In the genomic region with DNA sequence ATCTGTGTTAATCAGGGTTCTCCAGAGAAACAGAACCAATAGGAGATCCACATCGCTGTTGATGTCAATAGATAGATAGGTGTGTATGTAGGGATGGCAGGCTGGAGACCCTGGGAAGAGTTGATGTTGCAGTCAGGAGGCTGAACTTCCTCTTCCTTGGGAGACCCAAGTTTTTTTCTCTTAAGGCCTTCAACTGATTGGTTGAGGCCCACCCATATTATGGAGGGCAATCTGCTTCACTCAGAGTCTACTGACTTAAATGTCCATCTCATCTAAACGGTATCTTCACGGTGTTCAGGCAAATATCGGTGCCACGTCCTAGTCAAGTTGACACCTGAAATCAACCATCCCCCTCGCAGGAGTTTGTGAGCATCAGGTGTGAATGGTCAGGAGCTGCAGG, we compare ENCODE assay signal across 18 cellular contexts.
A peak's percentile ranks its signal among the peaks of the same experiment; 100 is the strongest.
DNase-seq lines count a peak whose midpoint lies in the region; ATAC-seq and TF ChIP-seq lines count a peak whose summit lies in the region.
"Had no signal": no experiment of that assay in that cellular context is flagged by ENCODE, and none has a peak within 500 bp of the region (broad histone marks: within the 10 kb centered on the region; RNA-seq: fewer than 3 reads in every experiment).

No MANE protein-coding gene starts in this region.

- intact Hi-C loops in CD14-positive monocyte (cut with micrococcal nuclease) (loop anchor here in 1 of 2 donors (5.0 kb wide), 1 partner anchor 35 kb away; no protein-coding TSS in a partner anchor), dorsolateral prefrontal cortex (cut with DNase I) (no loop called here)

- CTCF ChIA-PET in HEK293 (lab: Yijun Ruan, JAX): no interaction called here

- WGBS in smooth muscle cell (ENCODE audit: low lambda C conversion rate): 96% methylated on average over 6 of the region's 6 CpGs

- no peak overlapping the region for H3K4me3 Mint-ChIP-seq in CD14-positive monocyte
- H3K4me3 Mint-ChIP-seq: B cell; CD8-positive, alpha-beta T cell; GM23338 had no signal

- no peaks in the 10 kb centered on the region for H4K20me1 ChIP-seq in smooth muscle cell (ENCODE audit: low read depth)

- peaks cover 88% of the 10 kb centered on the region for H3K79me2 ChIP-seq in smooth muscle cell (ENCODE audit: low read depth)

- H3K36me3 ChIP-seq in HEK293 (ENCODE audit: control insufficient read depth in 2 of 2, insufficient read depth in 1 of 2, low read length in 2 of 2): no peaks in the 10 kb centered on the region
- H3K36me3 ChIP-seq in smooth muscle cell (ENCODE audit: low read depth): no peaks in the 10 kb centered on the region
- H3K36me3 ChIP-seq: MG63 had no signal

- H3K4me3 ChIP-seq in HEK293 (ENCODE audit: low read depth, low read length): no peak overlapping the region
- H3K4me3 ChIP-seq in dorsolateral prefrontal cortex: no peak overlapping the region
- no peak overlapping the region for H3K4me3 ChIP-seq in smooth muscle cell
- H3K4me3 ChIP-seq: GM23338, MG63 had no signal

- no peak overlapping the region for H3K4me2 ChIP-seq in smooth muscle cell
- H3K4me2 ChIP-seq: GM23338 had no signal

- H3K9ac ChIP-seq in smooth muscle cell (ENCODE audit: low read depth): no peak overlapping the region

- no peak for TF ChIP-seq CTCF in CD14-positive monocyte (IDR thresholded peaks at IDR 0.05)
- TF ChIP-seq CTCF in HEK293 (tag by site-specific recombination; IDR thresholded peaks at IDR 0.05): no peak
- no peak for TF ChIP-seq CTCF in dorsolateral prefrontal cortex (IDR thresholded peaks at IDR 0.05 in 54 of 56, conservative IDR thresholded peaks at IDR 0.05 in 2 of 56; ENCODE audit: low read depth in 1 of 56, partially characterized antibody in 56 of 56)
- no peak for TF ChIP-seq CTCF in smooth muscle cell (IDR thresholded peaks at IDR 0.05; ENCODE audit: borderline replicate concordance, insufficient read depth, poor library complexity, severe bottlenecking)

- peaks cover 80% of the 10 kb centered on the region for H3K4me1 Mint-ChIP-seq in CD14-positive monocyte

- H3K9me3 ChIP-seq in HEK293 (ENCODE audit: control insufficient read depth, insufficient read depth, low read depth, low read length) (no peaks in the 10 kb centered on the region), smooth muscle cell (replicated peaks; ENCODE audit: low read depth) (no peaks in the 10 kb centered on the region)
- H3K9me3 ChIP-seq: MG63 had no signal

- peaks cover 48 to 54% of the 10 kb centered on the region in 2 donors for H3K36me3 Mint-ChIP-seq in CD14-positive monocyte

- no peak for DNase-seq in CD14-positive monocyte (ENCODE audit: low spot score)
- no peak for DNase-seq in dorsolateral prefrontal cortex
- no peak for DNase-seq in smooth muscle cell (lab: John Stamatoyannopoulos, UW; ENCODE audit: unreplicated experiment)
- DNase-seq in NCI-H2196 treated with DMSO at 0.1 percent for 48 hours (lab: John Stamatoyannopoulos, UW; ENCODE audit: unreplicated experiment): no peak
- no peak for DNase-seq in NCI-H128 (lab: John Stamatoyannopoulos, UW; ENCODE audit: unreplicated experiment)
- DNase-seq: CD8-positive, alpha-beta T cell; DND-41; GDM1; MG63; NCI-H1105 treated with DMSO at 0.1 percent for 48 hours; NCI-H187 treated with DMSO at 0.1 percent for 48 hours; NCI-H82 had no signal

- H3K4me1 ChIP-seq in HEK293 (ENCODE audit: control insufficient read depth, insufficient read depth, low read length): peaks cover 1% of the 10 kb centered on the region; the same call in 1 of the 2 replicates
- peaks cover 26% of the 10 kb centered on the region for H3K4me1 ChIP-seq in smooth muscle cell (ENCODE audit: low read depth)

- POLR2A ChIA-PET in HEK293 (lab: Yijun Ruan, JAX): no interaction called here

- H3K9me3 Mint-ChIP-seq in CD14-positive monocyte: no peaks in the 10 kb centered on the region
- H3K9me3 Mint-ChIP-seq: CD8-positive, alpha-beta T cell; GM23338 had no signal

- peaks cover 21% of the 10 kb centered on the region for H3F3A ChIP-seq in smooth muscle cell (ENCODE audit: low read depth)

- ATAC-seq in GM21717 (IDR thresholded peaks at IDR 0.05; ENCODE audit: unreplicated experiment): no peak
- ATAC-seq: CD8-positive, alpha-beta T cell; GM23338; Panc1; Right ventricle myocardium inferior had no signal

- H2AFZ ChIP-seq in smooth muscle cell (ENCODE audit: low read depth): no peak overlapping the region
- H2AFZ ChIP-seq: GM23338 had no signal

- H3K27me3 Mint-ChIP-seq in CD14-positive monocyte (ENCODE audit: low read depth in 3 of 3): peaks cover 0 to 1% (median 0%) of the 10 kb centered on the region in 3 donors
- H3K27me3 Mint-ChIP-seq: B cell had no signal

- H3K27ac ChIP-seq in HEK293 (ENCODE audit: extremely low read depth, low read depth, low read length): no peak overlapping the region
- peak overlapping the region in 40 of 59 donors; percentile 12 to 79 (median 60) for H3K27ac ChIP-seq in dorsolateral prefrontal cortex
- peak overlapping the region; percentile 55 for H3K27ac ChIP-seq in smooth muscle cell (ENCODE audit: low read depth)

- H3K27ac Mint-ChIP-seq in CD14-positive monocyte: peak overlapping the region; percentile 87 to 97 (median 95)
- H3K27ac Mint-ChIP-seq: B cell; CD8-positive, alpha-beta T cell; GM23338 had no signal

- H3K27me3 ChIP-seq in dorsolateral prefrontal cortex: no peaks in the 10 kb centered on the region
- H3K27me3 ChIP-seq in smooth muscle cell (ENCODE audit: low read depth): no peaks in the 10 kb centered on the region
- H3K27me3 ChIP-seq: MG63 had no signal

TF ChIP-seq in HEK293, 187 proteins besides CTCF, POLR2A, EP300 and RAD21:
- TF ChIP-seq ZNF664 (tag by site-specific recombination; IDR thresholded peaks at IDR 0.05) (peak; percentile 47; the same call in 1 of the 2 replicates), ZNF10 (tag by site-specific recombination; IDR thresholded peaks at IDR 0.05) (peak; percentile 99), TRIM28 (IDR thresholded peaks at IDR 0.05; ENCODE audit: borderline replicate concordance, low read length) (no peak)
